ENCODE assay signal across 1 cellular context in genomic region chr5:171700331-171700935, GRCh38.
TF ChIP-seq lines count a peak whose summit lies in the region.

No MANE protein-coding gene starts in this region.

TF ChIP-seq in GM23338, 12 proteins besides CTCF, POLR2A, EP300 and RAD21 (continued from another document):
- no peak for TF ChIP-seq STAT1 (IDR thresholded peaks at IDR 0.05; ENCODE audit: unreplicated experiment)
